ENCODE assay signal across 8 cellular contexts in genomic region chr17:68290955-68291835, GRCh38. TPM values are rescaled to one million over a fixed set of nuclear protein-coding genes. Genes with fewer than 3 reads are reported as not detected.
DNase-seq lines count a peak whose midpoint lies in the region; ATAC-seq and TF ChIP-seq lines count a peak whose summit lies in the region.

Gene ARSG (plus strand): TSS chr17:68291495. CDS start chr17:68307494, 15,999 bp downstream.
A gene with protein sequence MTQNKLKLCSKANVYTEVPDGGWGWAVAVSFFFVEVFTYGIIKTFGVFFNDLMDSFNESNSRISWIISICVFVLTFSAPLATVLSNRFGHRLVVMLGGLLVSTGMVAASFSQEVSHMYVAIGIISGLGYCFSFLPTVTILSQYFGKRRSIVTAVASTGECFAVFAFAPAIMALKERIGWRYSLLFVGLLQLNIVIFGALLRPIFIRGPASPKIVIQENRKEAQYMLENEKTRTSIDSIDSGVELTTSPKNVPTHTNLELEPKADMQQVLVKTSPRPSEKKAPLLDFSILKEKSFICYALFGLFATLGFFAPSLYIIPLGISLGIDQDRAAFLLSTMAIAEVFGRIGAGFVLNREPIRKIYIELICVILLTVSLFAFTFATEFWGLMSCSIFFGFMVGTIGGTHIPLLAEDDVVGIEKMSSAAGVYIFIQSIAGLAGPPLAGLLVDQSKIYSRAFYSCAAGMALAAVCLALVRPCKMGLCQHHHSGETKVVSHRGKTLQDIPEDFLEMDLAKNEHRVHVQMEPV (minus strand): TSS chr17:68291127. CDS start chr17:68278320, 12,807 bp downstream.

- H3K9me3 Mint-ChIP-seq in activated naive CD8-positive, alpha-beta T cell (ENCODE audit: low read depth): no peaks in the 10 kb centered on the region

- peaks cover 56% of the 10 kb centered on the region for H3K4me1 Mint-ChIP-seq in activated naive CD8-positive, alpha-beta T cell (ENCODE audit: low read depth)

- H3K27me3 ChIP-seq in SJCRH30: peaks cover 8% of the 10 kb centered on the region; the same call in 1 of the 2 replicates
- peaks cover 0 to 24% (median 3%) of the 10 kb centered on the region in 9 donors for H3K27me3 ChIP-seq in heart left ventricle

- peak; percentile 92 for DNase-seq in Daoy (ENCODE audit: low read depth)
- DNase-seq in SJCRH30: peak; percentile 73 to 74
- DNase-seq in heart left ventricle: peak; percentile 45 to 84 (median 59)
- DNase-seq in posterior vena cava (ENCODE audit: low spot score): peak; percentile 94
- DNase-seq in ureter (ENCODE audit: low spot score): peak; percentile 82

- no peak for TF ChIP-seq CTCF in heart left ventricle (IDR thresholded peaks at IDR 0.05)

- peak within 1 kb of the TSS; percentile 99 for H3K27ac Mint-ChIP-seq in activated naive CD8-positive, alpha-beta T cell

- H3K4me3 ChIP-seq in SJCRH30 (peak within 1 kb of the TSS; percentile 71), heart left ventricle (peak within 1 kb of the TSS; percentile 60 to 91 (median 70))

- WGBS in heart left ventricle, 4 donors: 0 to 1% (median 1%) methylated on average over 23 to 96 of the region's 96 CpGs

- H3K9me3 ChIP-seq in KOPT-K1 (ENCODE audit: insufficient read depth, low read length, poor library complexity, severe bottlenecking) (no peaks in the 10 kb centered on the region), SJCRH30 (replicated peaks) (no peaks in the 10 kb centered on the region), heart left ventricle (no peaks in the 10 kb centered on the region)

- peak; percentile 42 for ATAC-seq in GM21786 (IDR thresholded peaks at IDR 0.05; ENCODE audit: unreplicated experiment)
- ATAC-seq in heart left ventricle: peak; percentile 57 to 86 (median 74)

- intact Hi-C loops in heart left ventricle (cut with DNase I) (loop anchor here in 3 of 10 donors (5.0 to 10.0 kb wide), 2 partner anchors 84 to 86 kb away; no protein-coding TSS in a partner anchor), posterior vena cava (cut with DNase I) (no loop called here)

- no peaks in the 10 kb centered on the region for H3K27me3 Mint-ChIP-seq in activated naive CD8-positive, alpha-beta T cell

- TF ChIP-seq POLR2A in heart left ventricle (IDR thresholded peaks at IDR 0.05): no peak

- H3K36me3 Mint-ChIP-seq in activated naive CD8-positive, alpha-beta T cell: no peaks in the 10 kb centered on the region

- H3K4me3 Mint-ChIP-seq in activated naive CD8-positive, alpha-beta T cell: peak within 1 kb of the TSS; percentile 100

- H3K36me3 ChIP-seq in KOPT-K1 (ENCODE audit: insufficient read depth, low read length) (no peaks in the 10 kb centered on the region), SJCRH30 (no peaks in the 10 kb centered on the region), heart left ventricle (no peaks in the 10 kb centered on the region)

- H3K27ac ChIP-seq in KOPT-K1 (ENCODE audit: low read depth, low read length, poor library complexity, severe bottlenecking): peak within 1 kb of the TSS; percentile 96
- no peak within 1 kb of the TSS; the same call in 1 of the 2 replicates for H3K27ac ChIP-seq in SJCRH30
- H3K27ac ChIP-seq in heart left ventricle: peak within 1 kb of the TSS in 10 of 12 donors; percentile 14 to 98 (median 58)

- no peaks in the 10 kb centered on the region for H3K4me1 ChIP-seq in SJCRH30
- H3K4me1 ChIP-seq in heart left ventricle: peaks cover 2 to 39% (median 13%) of the 10 kb centered on the region in 12 donors

RNA-seq across cellular contexts. Expression of gene ARSG, which starts in this region (rescaled TPM):
- 4.1 and 9.3 TPM in 2 replicates for total RNA-seq in Daoy (2014; rRNA removed; shearing (Covaris generic))
- 1.0 and 1.9 TPM in 2 replicates for total RNA-seq in SJCRH30 (2014; rRNA removed; shearing (Covaris generic))
- total RNA-seq in heart left ventricle (1 to 10 TPM; 2.2 to 4.9 (median 3.3) TPM), posterior vena cava (1 to 10 TPM; 5.7 to 7.5 TPM), ureter (19.4 TPM)
- 1 to 10 TPM; 1.2 to 3.9 TPM for polyA plus RNA-seq in heart left ventricle

RNA-seq across cellular contexts. Expression of the second gene that starts in this region (rescaled TPM):
- total RNA-seq in Daoy (2014; rRNA removed; shearing (Covaris generic)): 3.6 and 3.8 TPM in 2 replicates
- total RNA-seq in SJCRH30 (2014; rRNA removed; shearing (Covaris generic)): 0.18 and 0.30 TPM in 2 replicates
- total RNA-seq in heart left ventricle (1 to 10 TPM in 1 of 9 donors, under 1 TPM in 7, not detected in 1; 0.16 to 1.7 (median 0.36) TPM), posterior vena cava (1 to 10 TPM; 1.7 to 1.9 TPM), ureter (3.0 TPM)
- polyA plus RNA-seq in heart left ventricle: under 1 TPM in 1 of 2 donors, not detected in 1; 0.37 TPM
